ENCODE assay signal across 23 cellular contexts in genomic region chr15:27589260-27589659, GRCh38.
DNase-seq lines count a peak whose midpoint lies in the region; TF ChIP-seq lines count a peak whose summit lies in the region.
"Had no signal": no experiment of that assay in that cellular context is flagged by ENCODE, and none has a peak within 500 bp of the region (broad histone marks: within the 10 kb centered on the region; RNA-seq: fewer than 3 reads in every experiment).

No MANE protein-coding gene starts in this region.

- DNase-seq in GM12865 (ENCODE audit: low read depth) (peak; percentile 6), NCI-H2196 (lab: John Stamatoyannopoulos, UW; ENCODE audit: unreplicated experiment) (peak; percentile 38), PC-9 (no peak), HT-29 (ENCODE audit: low spot score) (no peak), GM19240 (ENCODE audit: insufficient read length, low spot score) (no peak), substantia nigra (lab: John Stamatoyannopoulos, UW) (no peak)
- DNase-seq in activated CD4-positive, alpha-beta memory T cell treated with anti-CD3 and anti-CD28 coated beads for 36 hours = no peak
- DNase-seq: ACHN; activated CD8-positive, alpha-beta memory T cell treated with anti-CD3 and anti-CD28 coated beads, Interleukin-2, amount 10 ng/mL, durations not matched to agents 7 days and 5 days; activated naive CD8-positive, alpha-beta T cell treated with anti-CD3 and anti-CD28 coated beads, Interleukin-2, amount 10 ng/mL, durations not matched to agents 7 days and 5 days; CD4-positive, CD25-positive, alpha-beta regulatory T cell; colonic mucosa; EL; H7; hypothalamus; lower lobe of right lung; NCI-H187; retina; SW 1271; testis had no signal

- H3K27me3 Mint-ChIP-seq in activated CD4-positive, alpha-beta memory T cell treated with anti-CD3 and anti-CD28 coated beads for 36 hours = no peaks in the 10 kb centered on the region
- H3K27me3 Mint-ChIP-seq: activated CD8-positive, alpha-beta memory T cell treated with anti-CD3 and anti-CD28 coated beads, Interleukin-2, amount 10 ng/mL, durations not matched to agents 7 days and 5 days; activated naive CD8-positive, alpha-beta T cell treated with anti-CD3 and anti-CD28 coated beads, Interleukin-2, amount 10 ng/mL, durations not matched to agents 7 days and 5 days; CD4-positive, CD25-positive, alpha-beta regulatory T cell had no signal

- H3F3A ChIP-seq in PC-9 (ENCODE audit: insufficient read depth, low read depth) = no peaks in the 10 kb centered on the region

- H3K4me1 ChIP-seq in BLaER1 (peaks cover 33% of the 10 kb centered on the region), PC-9 (replicated peaks; ENCODE audit: insufficient read depth) (no peaks in the 10 kb centered on the region)
- H3K4me1 ChIP-seq: colonic mucosa, lower lobe of right lung, testis had no signal

- H3K27ac Mint-ChIP-seq in activated CD4-positive, alpha-beta memory T cell treated with anti-CD3 and anti-CD28 coated beads for 36 hours = no peak overlapping the region
- H3K27ac Mint-ChIP-seq: activated CD8-positive, alpha-beta memory T cell treated with anti-CD3 and anti-CD28 coated beads, Interleukin-2, amount 10 ng/mL, durations not matched to agents 7 days and 5 days; activated naive CD8-positive, alpha-beta T cell treated with anti-CD3 and anti-CD28 coated beads, Interleukin-2, amount 10 ng/mL, durations not matched to agents 7 days and 5 days; activated T-helper 17 cell treated with anti-CD3 and anti-CD28 coated beads, Interleukin-2, amount 50 U/mL, for 72 hours; CD4-positive, CD25-positive, alpha-beta regulatory T cell had no signal

- peaks cover 9% of the 10 kb centered on the region for H3K9me3 Mint-ChIP-seq in activated CD4-positive, alpha-beta memory T cell treated with anti-CD3 and anti-CD28 coated beads for 36 hours

- no peak overlapping the region for H2AFZ ChIP-seq in PC-9

- no TSS peak for BruUV-seq in PC-9 (replicated peaks; lab: Mats Ljungman, UMichigan)

- TF ChIP-seq CTCF in GM12865 (IDR thresholded peaks at IDR 0.05; ENCODE audit: insufficient read depth, low read depth, low read length, missing control alignments) (no peak), PC-9 (conservative IDR thresholded peaks at IDR 0.05) (no peak)

- H3K36me3 ChIP-seq in BLaER1 (no peaks in the 10 kb centered on the region), PC-9 (ENCODE audit: low read depth) (no peaks in the 10 kb centered on the region)
- H3K36me3 ChIP-seq: colonic mucosa, lower lobe of right lung, neutrophil had no signal

- peak overlapping the region; percentile 83 for H3K4me2 ChIP-seq in BLaER1
- peak overlapping the region; percentile 10; the same call in 1 of the 2 replicates for H3K4me2 ChIP-seq in PC-9

- H4K20me1 ChIP-seq in BLaER1 (0 out of 2 replicates have a peak, but pooled peaks cover 4% of the 10 kb centered on the region), PC-9 (ENCODE audit: insufficient read depth) (no peaks in the 10 kb centered on the region)

- POLR2A ChIA-PET in PC-9 (lab: Charles Lee; ENCODE audit: unreplicated experiment) = no interaction called here
- POLR2A ChIA-PET in activated CD4-positive, alpha-beta memory T cell treated with anti-CD3 and anti-CD28 coated beads for 36 hours (lab: Charles Lee) = no interaction called here

- H3K9me2 ChIP-seq in PC-9 (ENCODE audit: insufficient read depth) = no peaks in the 10 kb centered on the region

- H3K36me3 Mint-ChIP-seq in activated CD4-positive, alpha-beta memory T cell treated with anti-CD3 and anti-CD28 coated beads for 36 hours = no peaks in the 10 kb centered on the region
- H3K36me3 Mint-ChIP-seq: activated naive CD8-positive, alpha-beta T cell treated with anti-CD3 and anti-CD28 coated beads, Interleukin-2, amount 10 ng/mL, durations not matched to agents 7 days and 5 days; CD4-positive, CD25-positive, alpha-beta regulatory T cell had no signal

- no peak overlapping the region for H3K9ac ChIP-seq in BLaER1

- no peaks in the 10 kb centered on the region for H3K4me1 Mint-ChIP-seq in activated CD4-positive, alpha-beta memory T cell treated with anti-CD3 and anti-CD28 coated beads for 36 hours (ENCODE audit: low read depth)
- H3K4me1 Mint-ChIP-seq: activated CD8-positive, alpha-beta memory T cell treated with anti-CD3 and anti-CD28 coated beads, Interleukin-2, amount 10 ng/mL, durations not matched to agents 7 days and 5 days; activated naive CD8-positive, alpha-beta T cell treated with anti-CD3 and anti-CD28 coated beads, Interleukin-2, amount 10 ng/mL, durations not matched to agents 7 days and 5 days; activated T-helper 17 cell treated with anti-CD3 and anti-CD28 coated beads, Interleukin-2, amount 50 U/mL, for 72 hours; CD4-positive, CD25-positive, alpha-beta regulatory T cell had no signal

- intact Hi-C loops in PC-9 (cut with micrococcal nuclease; ENCODE audit: unreplicated experiment) = no loop called here
- intact Hi-C loops in activated CD4-positive, alpha-beta memory T cell treated with anti-CD3 and anti-CD28 coated beads for 36 hours (cut with micrococcal nuclease) = no loop called here

- H3K27ac ChIP-seq in BLaER1 = no peak overlapping the region; the same call in 1 of the 2 replicates
- no peak overlapping the region for H3K27ac ChIP-seq in PC-9
- no peak overlapping the region for H3K27ac ChIP-seq in substantia nigra (ENCODE audit: low read depth, low read length, poor library complexity, severe bottlenecking)
- H3K27ac ChIP-seq: colonic mucosa, lower lobe of right lung, neutrophil, testis had no signal

- H3K27me3 ChIP-seq in BLaER1 (no peaks in the 10 kb centered on the region), PC-9 (ENCODE audit: insufficient read depth, low read depth) (peaks cover 21% of the 10 kb centered on the region)
- H3K27me3 ChIP-seq: colonic mucosa, neutrophil, testis had no signal

- no peak overlapping the region for H3K4me3 ChIP-seq in BLaER1
- no peak overlapping the region for H3K4me3 ChIP-seq in GM12865 (ENCODE audit: low read depth, low read length)
- no peak overlapping the region for H3K4me3 ChIP-seq in PC-9
- H3K4me3 ChIP-seq: colonic mucosa, lower lobe of right lung, testis had no signal

- CTCF ChIA-PET in PC-9 (lab: Charles Lee) = no interaction called here
- CTCF ChIA-PET in activated CD4-positive, alpha-beta memory T cell treated with anti-CD3 and anti-CD28 coated beads for 36 hours (lab: Charles Lee) = no interaction called here

- H3K79me2 ChIP-seq in PC-9 (ENCODE audit: low read depth) = no peaks in the 10 kb centered on the region

- H3K4me3 Mint-ChIP-seq in activated CD4-positive, alpha-beta memory T cell treated with anti-CD3 and anti-CD28 coated beads for 36 hours = no peak overlapping the region
- H3K4me3 Mint-ChIP-seq: activated CD8-positive, alpha-beta memory T cell treated with anti-CD3 and anti-CD28 coated beads, Interleukin-2, amount 10 ng/mL, durations not matched to agents 7 days and 5 days; activated naive CD8-positive, alpha-beta T cell treated with anti-CD3 and anti-CD28 coated beads, Interleukin-2, amount 10 ng/mL, durations not matched to agents 7 days and 5 days; activated T-helper 17 cell treated with anti-CD3 and anti-CD28 coated beads, Interleukin-2, amount 50 U/mL, for 72 hours; CD4-positive, CD25-positive, alpha-beta regulatory T cell had no signal

- H3K9me3 ChIP-seq in BLaER1 (no peaks in the 10 kb centered on the region), PC-9 (ENCODE audit: insufficient read depth, low read depth) (no peaks in the 10 kb centered on the region)
- H3K9me3 ChIP-seq: colonic mucosa, lower lobe of right lung, neutrophil, testis had no signal

Comparison
In these comparisons a context has a peak if more than half of its experiments do, and no peak if none do; other contexts are left out.
1. DNase-seq: peak in GM12865 (single experiment) and NCI-H2196 (single experiment); none in PC-9 (0 of 2), HT-29 (single experiment), GM19240 (single experiment), activated CD4-positive, alpha-beta memory T cell treated with anti-CD3 and anti-CD28 coated beads for 36 hours (single experiment) and substantia nigra (0 of 49).